In the genomic region with DNA sequence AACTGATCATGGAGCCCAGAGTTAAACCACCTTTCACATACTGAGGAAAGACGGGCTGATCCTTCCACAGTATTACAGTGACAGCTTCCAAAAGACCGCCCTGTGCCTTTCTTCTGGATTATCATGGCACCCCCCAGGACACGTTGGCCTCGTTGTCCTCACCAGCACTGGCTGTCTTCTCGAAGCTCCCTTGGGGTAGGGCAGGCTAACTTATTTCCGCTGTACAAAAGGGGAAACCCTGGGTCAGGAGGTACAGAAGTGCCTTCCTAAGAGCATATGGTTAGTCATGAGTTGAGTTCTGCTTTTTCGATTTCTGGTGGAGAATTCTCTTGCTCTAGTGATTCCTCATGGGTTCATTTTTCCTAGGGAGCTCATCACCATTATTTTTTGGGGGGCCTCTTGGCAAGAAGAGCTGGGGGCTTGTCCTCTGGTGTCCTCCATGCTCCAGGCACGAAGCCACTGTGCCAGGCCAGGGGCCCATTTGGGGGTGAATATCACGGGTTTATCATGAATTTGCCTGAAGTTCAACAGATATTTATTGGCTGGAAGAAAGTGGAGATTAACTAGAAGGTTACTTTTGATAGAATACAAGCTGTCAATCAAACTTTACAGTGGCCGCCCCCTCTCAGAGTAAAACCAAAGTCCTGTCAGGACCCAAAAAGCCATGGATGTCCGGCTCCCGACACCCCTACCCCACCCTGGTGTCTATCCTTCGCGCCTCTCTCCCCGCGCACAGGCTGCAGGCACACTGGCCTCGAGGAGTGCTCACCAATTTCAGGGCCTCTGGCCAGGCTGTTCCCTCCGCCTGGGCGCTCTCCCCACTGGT, we compare ENCODE assay signal across 11 cellular contexts. TPM values are rescaled to one million over a fixed set of nuclear protein-coding genes. Genes with fewer than 3 reads are reported as not detected.
DNase-seq lines count a peak whose midpoint lies in the region; ATAC-seq, FAIRE-seq and TF ChIP-seq lines count a peak whose summit lies in the region.
"Had no signal": no experiment of that assay in that cellular context is flagged by ENCODE, and none has a peak within 500 bp of the region (broad histone marks: within the 10 kb centered on the region; RNA-seq: fewer than 3 reads in every experiment).

No MANE protein-coding gene starts in this region.

- H3K4me1 Mint-ChIP-seq in naive thymus-derived CD4-positive, alpha-beta T cell, result peaks cover 0 to 14% (median 3%) of the 10 kb centered on the region in 7 donors

- DNase-seq in NOMO-1 treated with dmso at 0.1 percent for 144 hours (lab: John Stamatoyannopoulos, UW; ENCODE audit: unreplicated experiment), result peak; percentile 67
- no peak for DNase-seq in naive thymus-derived CD4-positive, alpha-beta T cell
- no peak for DNase-seq in foreskin keratinocyte
- no peak for DNase-seq in SK-N-SH
- DNase-seq in HTR-8/SVneo (ENCODE audit: insufficient read length, low spot score), result no peak
- DNase-seq: activated T-cell treated with anti-CD3 and anti-CD28 coated beads, Interleukin-2, amount 50 U/mL, for 4 hours had no signal

- 65% methylated on average over 17 of the region's 19 CpGs for WGBS in SK-N-SH (ENCODE audit: low lambda C conversion rate)

- POLR2A ChIA-PET in naive thymus-derived CD4-positive, alpha-beta T cell (lab: Charles Lee), result no interaction called here
- POLR2A ChIA-PET in SK-N-SH (lab: Yijun Ruan, JAX), result no interaction called here

- H2AFZ ChIP-seq in SK-N-SH (ENCODE audit: low read depth), result no peak overlapping the region

- no peaks in the 10 kb centered on the region for H3K79me2 ChIP-seq in SK-N-SH (ENCODE audit: insufficient read depth)

- H3K4me2 ChIP-seq in SK-N-SH, result no peak overlapping the region

- no peaks in the 10 kb centered on the region for H3K27me3 ChIP-seq in naive thymus-derived CD4-positive, alpha-beta T cell (ENCODE audit: control insufficient read depth in 2 of 2, insufficient read depth in 2 of 2, low read length in 2 of 2)
- H3K27me3 ChIP-seq in foreskin keratinocyte, result peaks cover 3% of the 10 kb centered on the region
- no peaks in the 10 kb centered on the region for H3K27me3 ChIP-seq in SK-N-SH (ENCODE audit: insufficient read depth)

- no peaks in the 10 kb centered on the region for H3K27me3 Mint-ChIP-seq in naive thymus-derived CD4-positive, alpha-beta T cell

- H3K9me3 Mint-ChIP-seq in naive thymus-derived CD4-positive, alpha-beta T cell, result peaks cover 0 to 1% (median 0%) of the 10 kb centered on the region in 11 donors
- H3K9me3 Mint-ChIP-seq: activated T-cell treated with anti-CD3 and anti-CD28 coated beads, Interleukin-2, amount 50 U/mL, for 4 hours; neural crest cell had no signal

- FAIRE-seq in HTR-8/SVneo (lab: Jason Lieb, UNC), result no peak

- H3K4me3 Mint-ChIP-seq in naive thymus-derived CD4-positive, alpha-beta T cell, result no peak overlapping the region
- H3K4me3 Mint-ChIP-seq: activated T-cell treated with anti-CD3 and anti-CD28 coated beads, Interleukin-2, amount 50 U/mL, for 4 hours; neural crest cell had no signal

- H3K4me3 ChIP-seq in naive thymus-derived CD4-positive, alpha-beta T cell (ENCODE audit: low read length), result no peak overlapping the region
- no peak overlapping the region for H3K4me3 ChIP-seq in SK-N-SH (ENCODE audit: low read depth in 2 of 2, low read length in 1 of 2)
- H3K4me3 ChIP-seq: esophagus muscularis mucosa had no signal

- H3K9ac ChIP-seq in SK-N-SH, result no peak overlapping the region

- CTCF ChIA-PET in naive thymus-derived CD4-positive, alpha-beta T cell (lab: Charles Lee), result interaction anchor here (1.2 kb wide), 1 partner anchor 73 kb away, joined by 3 read pairs; no protein-coding TSS in a partner anchor
- CTCF ChIA-PET in SK-N-SH (lab: Yijun Ruan, JAX), result interaction anchor here (0.8 to 0.9 kb wide), 2 partner anchors 9 to 158 kb away, joined by 3 to 4 read pairs; no protein-coding TSS in a partner anchor

- TF ChIP-seq CTCF in foreskin keratinocyte (conservative IDR thresholded peaks at IDR 0.05) (no peak), SK-N-SH (IDR thresholded peaks at IDR 0.05) (no peak)

- no peaks in the 10 kb centered on the region for H3K9me2 ChIP-seq in SK-N-SH

- H4K20me1 ChIP-seq in SK-N-SH (ENCODE audit: insufficient read depth), result no peaks in the 10 kb centered on the region

- intact Hi-C loops in naive thymus-derived CD4-positive, alpha-beta T cell (cut with micrococcal nuclease), result no loop called here

- ATAC-seq in GM18867 (IDR thresholded peaks at IDR 0.05; ENCODE audit: unreplicated experiment) (peak; percentile 52), GM21825 (IDR thresholded peaks at IDR 0.05; ENCODE audit: unreplicated experiment) (peak; percentile 49), HG03025 (IDR thresholded peaks at IDR 0.05; ENCODE audit: low FRiP score, unreplicated experiment) (no peak), foreskin keratinocyte (no peak)
- ATAC-seq in naive thymus-derived CD4-positive, alpha-beta T cell, result peak; percentile 92

- TF ChIP-seq RAD21 in SK-N-SH (IDR thresholded peaks at IDR 0.05; ENCODE audit: low read length), result no peak

- H3K27ac Mint-ChIP-seq in naive thymus-derived CD4-positive, alpha-beta T cell, result peak overlapping the region in 1 of 9 donors; percentile 48

- H3K36me3 Mint-ChIP-seq in naive thymus-derived CD4-positive, alpha-beta T cell, result no peaks in the 10 kb centered on the region

- no peaks in the 10 kb centered on the region for H3F3A ChIP-seq in SK-N-SH (replicated peaks; ENCODE audit: insufficient read depth)

- no peaks in the 10 kb centered on the region for H3K36me3 ChIP-seq in naive thymus-derived CD4-positive, alpha-beta T cell (ENCODE audit: control insufficient read depth in 2 of 3, insufficient read depth in 3 of 3, low read length in 3 of 3)
- H3K36me3 ChIP-seq in SK-N-SH (replicated peaks in 1 of 2; ENCODE audit: control insufficient read depth in 1 of 2, insufficient read depth in 2 of 2, low read length in 1 of 2), result no peaks in the 10 kb centered on the region
- H3K36me3 ChIP-seq: esophagus muscularis mucosa had no signal

- no peak overlapping the region for H3K27ac ChIP-seq in naive thymus-derived CD4-positive, alpha-beta T cell (ENCODE audit: low read depth, low read length)
- no peak overlapping the region for H3K27ac ChIP-seq in foreskin keratinocyte
- no peak overlapping the region for H3K27ac ChIP-seq in SK-N-SH (ENCODE audit: low read depth in 2 of 2, low read length in 1 of 2)
- H3K27ac ChIP-seq: esophagus muscularis mucosa had no signal

- no peaks in the 10 kb centered on the region for H3K9me3 ChIP-seq in naive thymus-derived CD4-positive, alpha-beta T cell (ENCODE audit: control insufficient read depth in 2 of 3, low read length in 3 of 3)
- H3K9me3 ChIP-seq in SK-N-SH, result no peaks in the 10 kb centered on the region
- H3K9me3 ChIP-seq: esophagus muscularis mucosa had no signal

- TF ChIP-seq EP300 in SK-N-SH (IDR thresholded peaks at IDR 0.05; ENCODE audit: borderline replicate concordance in 1 of 2, low read depth in 1 of 2, low read length in 1 of 2), result no peak

- no peaks in the 10 kb centered on the region for H3K4me1 ChIP-seq in naive thymus-derived CD4-positive, alpha-beta T cell (ENCODE audit: control insufficient read depth in 2 of 2, insufficient read depth in 2 of 2, low read length in 2 of 2)
- H3K4me1 ChIP-seq in foreskin keratinocyte, result no peaks in the 10 kb centered on the region
- no peaks in the 10 kb centered on the region for H3K4me1 ChIP-seq in SK-N-SH (ENCODE audit: control insufficient read depth in 1 of 2, insufficient read depth in 2 of 2, low read depth in 1 of 2, low read length in 1 of 2)
- H3K4me1 ChIP-seq: esophagus muscularis mucosa had no signal

TF ChIP-seq in SK-N-SH, 30 proteins besides CTCF, POLR2A, EP300 and RAD21:
- TF ChIP-seq SMC3 (IDR thresholded peaks at IDR 0.05; ENCODE audit: low read depth, low read length), result no peak
- no peak for TF ChIP-seq YY1 (IDR thresholded peaks at IDR 0.05; ENCODE audit: low read depth)
- TF ChIP-seq GATA2 (CRISPR knock-in tag; IDR thresholded peaks at IDR 0.05), result no peak
- TF ChIP-seq NRF1 (IDR thresholded peaks at IDR 0.05; ENCODE audit: low read depth, low read length), result no peak
- no peak for TF ChIP-seq TAF1 (IDR thresholded peaks at IDR 0.05; ENCODE audit: borderline replicate concordance, low read depth, low read length)
- no peak for TF ChIP-seq SIN3A (IDR thresholded peaks at IDR 0.05; ENCODE audit: borderline replicate concordance, low read depth, low read length)

RNA-seq across cellular contexts. Expression of a gene that starts 8.8 kb away (rescaled TPM):
- total RNA-seq in naive thymus-derived CD4-positive, alpha-beta T cell, result 10 to 100 TPM; 27.7 to 74.4 (median 44.1) TPM
- polyA plus RNA-seq in naive thymus-derived CD4-positive, alpha-beta T cell, result 10 to 100 TPM; 16.1 to 23.8 TPM
- 19.9 and 20.4 TPM in 2 replicates for total RNA-seq in foreskin keratinocyte
- polyA plus RNA-seq in foreskin keratinocyte, result 9.2 and 10.1 TPM in 2 replicates
- polyA plus RNA-seq in SK-N-SH (2012; rRNA removed), result 16.5 and 17.9 TPM in 2 replicates
- 14.6 and 16.4 TPM in 2 replicates for polyA plus RNA-seq in SK-N-SH (2012; cell fraction: cytosol; rRNA removed)
- polyA plus RNA-seq in SK-N-SH (2012; cell fraction: nucleus; rRNA removed), result 21.0 and 31.9 TPM in 2 replicates

Comparison
In these comparisons a context has a peak if more than half of its experiments do, and no peak if none do; other contexts are left out.
1. ATAC-seq: peak in GM18867 (single experiment), GM21825 (single experiment) and naive thymus-derived CD4-positive, alpha-beta T cell (single experiment); none in HG03025 (single experiment) and foreskin keratinocyte (single experiment).